ENCODE assay signal across 1 cellular context in the genomic region with DNA sequence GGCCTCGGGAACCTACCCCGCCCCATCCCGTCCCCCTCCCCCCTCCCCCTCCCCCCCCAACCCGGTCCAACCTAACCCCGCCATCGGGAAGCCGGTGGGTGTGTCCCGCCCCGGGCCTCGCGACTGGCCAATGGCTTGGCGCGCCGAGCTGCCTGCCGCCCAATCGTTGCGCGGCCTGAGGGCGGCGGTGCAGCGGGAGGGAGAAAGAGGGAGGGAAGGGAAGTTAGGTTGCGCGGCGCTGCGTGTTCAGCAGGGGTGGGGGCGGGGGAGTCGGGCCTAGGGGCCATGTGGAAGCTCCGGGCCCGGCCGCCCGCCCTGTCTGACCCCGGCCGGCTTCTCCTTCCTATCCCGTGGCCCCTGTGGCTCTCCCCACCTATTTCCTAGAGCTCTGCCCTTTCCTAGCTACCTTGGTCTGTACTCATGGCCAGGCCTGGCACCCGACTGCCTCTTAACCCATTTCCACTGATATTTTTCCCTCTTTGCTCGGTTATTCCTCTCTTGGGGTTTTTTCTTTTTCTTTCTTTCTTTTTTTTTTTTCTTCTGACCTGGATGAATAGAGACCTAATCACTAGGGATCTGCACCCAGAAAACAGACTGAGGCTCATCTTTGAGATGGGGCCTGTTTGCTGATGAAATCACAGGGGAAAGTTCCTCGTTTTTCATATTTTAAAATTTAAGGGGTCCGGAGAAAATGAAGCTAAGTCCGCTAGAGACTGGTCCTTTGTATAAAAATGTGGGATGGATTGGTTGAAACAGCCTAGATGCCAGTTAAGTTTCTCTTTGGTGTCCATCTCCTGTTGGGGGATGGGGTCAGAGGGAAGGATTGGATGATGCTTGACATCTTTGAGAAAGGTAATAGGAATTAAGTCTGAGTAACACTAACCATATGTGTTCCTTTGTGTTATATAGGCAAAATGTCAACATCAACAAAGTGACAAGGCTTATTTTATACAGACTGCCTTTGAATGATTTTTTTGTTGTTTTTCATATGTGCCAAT.
A peak's percentile ranks its signal among the peaks of the same experiment; 100 is the strongest.
TF ChIP-seq lines count a peak whose summit lies in the region.

No MANE protein-coding gene starts in this region.

TF ChIP-seq in HepG2, 621 proteins besides CTCF, POLR2A, EP300 and RAD21 (continued from another document and continues in another):
- TF ChIP-seq, protein P1, sequence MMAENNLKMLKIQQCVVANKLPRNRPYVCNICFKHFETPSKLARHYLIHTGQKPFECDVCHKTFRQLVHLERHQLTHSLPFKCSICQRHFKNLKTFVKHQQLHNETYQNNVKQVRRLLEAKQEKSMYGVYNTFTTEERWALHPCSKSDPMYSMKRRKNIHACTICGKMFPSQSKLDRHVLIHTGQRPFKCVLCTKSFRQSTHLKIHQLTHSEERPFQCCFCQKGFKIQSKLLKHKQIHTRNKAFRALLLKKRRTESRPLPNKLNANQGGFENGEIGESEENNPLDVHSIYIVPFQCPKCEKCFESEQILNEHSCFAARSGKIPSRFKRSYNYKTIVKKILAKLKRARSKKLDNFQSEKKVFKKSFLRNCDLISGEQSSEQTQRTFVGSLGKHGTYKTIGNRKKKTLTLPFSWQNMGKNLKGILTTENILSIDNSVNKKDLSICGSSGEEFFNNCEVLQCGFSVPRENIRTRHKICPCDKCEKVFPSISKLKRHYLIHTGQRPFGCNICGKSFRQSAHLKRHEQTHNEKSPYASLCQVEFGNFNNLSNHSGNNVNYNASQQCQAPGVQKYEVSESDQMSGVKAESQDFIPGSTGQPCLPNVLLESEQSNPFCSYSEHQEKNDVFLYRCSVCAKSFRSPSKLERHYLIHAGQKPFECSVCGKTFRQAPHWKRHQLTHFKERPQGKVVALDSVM (CRISPR knock-in tag; IDR thresholded peaks at IDR 0.05), result 0 out of 2 replicates have a peak, but pooled peaks have one; percentile 18
- TF ChIP-seq SOX13 (IDR thresholded peaks at IDR 0.05) (peak; percentile 82; the same call in 1 of the 2 replicates), SOX13 (CRISPR knock-in tag; conservative IDR thresholded peaks at IDR 0.05 in 1 of 2, IDR thresholded peaks at IDR 0.05 in 1 of 2) (peak in 1 of 2 experiments; percentile 37; a peak in 1 of 4 replicates), ZNF614 (CRISPR knock-in tag; IDR thresholded peaks at IDR 0.05; ENCODE audit: borderline replicate concordance) (peak; percentile 52; the same call in 1 of the 2 replicates), MIER3 (CRISPR knock-in tag; IDR thresholded peaks at IDR 0.05; ENCODE audit: borderline replicate concordance) (peak; percentile 74; the same call in 1 of the 2 replicates), KDM2A (CRISPR knock-in tag; IDR thresholded peaks at IDR 0.05; ENCODE audit: borderline replicate concordance, low read depth) (peak; percentile 75; the same call in 1 of the 2 replicates), YY1 (IDR thresholded peaks at IDR 0.05; ENCODE audit: insufficient read depth, insufficient replicate concordance, low read depth, low read length) (peak; percentile 81), HMG20A (CRISPR knock-in tag; IDR thresholded peaks at IDR 0.05; ENCODE audit: borderline replicate concordance) (no peak), TEAD3 (CRISPR knock-in tag; optimal IDR thresholded peaks at IDR 0.05; ENCODE audit: borderline replicate concordance) (peak; percentile 68), KDM5B (CRISPR knock-in tag; IDR thresholded peaks at IDR 0.05; ENCODE audit: borderline replicate concordance) (0 out of 2 replicates have a peak, but pooled peaks have one; percentile 26), KMT2B (CRISPR knock-in tag; IDR thresholded peaks at IDR 0.05) (no peak), PITX1 (CRISPR knock-in tag; IDR thresholded peaks at IDR 0.05) (peak; percentile 63; the same call in 1 of the 2 replicates), FOSL1 (CRISPR knock-in tag; IDR thresholded peaks at IDR 0.05; ENCODE audit: borderline replicate concordance) (no peak), HDAC1 (CRISPR knock-in tag; IDR thresholded peaks at IDR 0.05) (peak; percentile 64), KLF11 (CRISPR knock-in tag; IDR thresholded peaks at IDR 0.05) (peak; percentile 30; the same call in 1 of the 2 replicates), ZSCAN12 (CRISPR knock-in tag; IDR thresholded peaks at IDR 0.05) (0 out of 2 replicates have a peak, but pooled peaks have one; percentile 65), IRF2 (CRISPR knock-in tag; IDR thresholded peaks at IDR 0.05) (peak; percentile 66; the same call in 1 of the 2 replicates), CHD2 (IDR thresholded peaks at IDR 0.05; ENCODE audit: low read depth, low read length) (peak; percentile 73), ZNF329 (CRISPR knock-in tag; IDR thresholded peaks at IDR 0.05; ENCODE audit: low read depth) (no peak), ATF7-NPFF (CRISPR knock-in tag; IDR thresholded peaks at IDR 0.05; ENCODE audit: low read depth) (peak; percentile 82; the same call in 1 of the 2 replicates), ZNF34 (CRISPR knock-in tag; IDR thresholded peaks at IDR 0.05; ENCODE audit: borderline replicate concordance) (0 out of 2 replicates have a peak, but pooled peaks have one; percentile 10), SALL1 (CRISPR knock-in tag; IDR thresholded peaks at IDR 0.05) (0 out of 2 replicates have a peak, but pooled peaks have one; percentile 38), ZEB1 (IDR thresholded peaks at IDR 0.05; ENCODE audit: insufficient replicate concordance, low read depth) (no peak), ZNF713 (CRISPR knock-in tag; IDR thresholded peaks at IDR 0.05) (no peak), ZNF569 (CRISPR knock-in tag; IDR thresholded peaks at IDR 0.05; ENCODE audit: borderline replicate concordance) (no peak), PCBP2 (optimal IDR thresholded peaks at IDR 0.05; ENCODE audit: low read depth, low read length, poor library complexity, severe bottlenecking) (peak; percentile 37), HNRNPL (IDR thresholded peaks at IDR 0.05; ENCODE audit: low read depth, low read length) (no peak), ZNF264 (CRISPR knock-in tag; IDR thresholded peaks at IDR 0.05) (0 out of 2 replicates have a peak, but pooled peaks have one; percentile 42), ZZZ3 (CRISPR knock-in tag; IDR thresholded peaks at IDR 0.05; ENCODE audit: borderline replicate concordance) (peak; percentile 64; the same call in 1 of the 2 replicates), NFYB (CRISPR knock-in tag; IDR thresholded peaks at IDR 0.05) (peak; percentile 88)
- TF ChIP-seq, protein P2, sequence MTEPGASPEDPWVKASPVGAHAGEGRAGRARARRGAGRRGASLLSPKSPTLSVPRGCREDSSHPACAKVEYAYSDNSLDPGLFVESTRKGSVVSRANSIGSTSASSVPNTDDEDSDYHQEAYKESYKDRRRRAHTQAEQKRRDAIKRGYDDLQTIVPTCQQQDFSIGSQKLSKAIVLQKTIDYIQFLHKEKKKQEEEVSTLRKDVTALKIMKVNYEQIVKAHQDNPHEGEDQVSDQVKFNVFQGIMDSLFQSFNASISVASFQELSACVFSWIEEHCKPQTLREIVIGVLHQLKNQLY (CRISPR knock-in tag; IDR thresholded peaks at IDR 0.05), result peak; percentile 58; the same call in 1 of the 2 replicates
- TF ChIP-seq, protein P3, sequence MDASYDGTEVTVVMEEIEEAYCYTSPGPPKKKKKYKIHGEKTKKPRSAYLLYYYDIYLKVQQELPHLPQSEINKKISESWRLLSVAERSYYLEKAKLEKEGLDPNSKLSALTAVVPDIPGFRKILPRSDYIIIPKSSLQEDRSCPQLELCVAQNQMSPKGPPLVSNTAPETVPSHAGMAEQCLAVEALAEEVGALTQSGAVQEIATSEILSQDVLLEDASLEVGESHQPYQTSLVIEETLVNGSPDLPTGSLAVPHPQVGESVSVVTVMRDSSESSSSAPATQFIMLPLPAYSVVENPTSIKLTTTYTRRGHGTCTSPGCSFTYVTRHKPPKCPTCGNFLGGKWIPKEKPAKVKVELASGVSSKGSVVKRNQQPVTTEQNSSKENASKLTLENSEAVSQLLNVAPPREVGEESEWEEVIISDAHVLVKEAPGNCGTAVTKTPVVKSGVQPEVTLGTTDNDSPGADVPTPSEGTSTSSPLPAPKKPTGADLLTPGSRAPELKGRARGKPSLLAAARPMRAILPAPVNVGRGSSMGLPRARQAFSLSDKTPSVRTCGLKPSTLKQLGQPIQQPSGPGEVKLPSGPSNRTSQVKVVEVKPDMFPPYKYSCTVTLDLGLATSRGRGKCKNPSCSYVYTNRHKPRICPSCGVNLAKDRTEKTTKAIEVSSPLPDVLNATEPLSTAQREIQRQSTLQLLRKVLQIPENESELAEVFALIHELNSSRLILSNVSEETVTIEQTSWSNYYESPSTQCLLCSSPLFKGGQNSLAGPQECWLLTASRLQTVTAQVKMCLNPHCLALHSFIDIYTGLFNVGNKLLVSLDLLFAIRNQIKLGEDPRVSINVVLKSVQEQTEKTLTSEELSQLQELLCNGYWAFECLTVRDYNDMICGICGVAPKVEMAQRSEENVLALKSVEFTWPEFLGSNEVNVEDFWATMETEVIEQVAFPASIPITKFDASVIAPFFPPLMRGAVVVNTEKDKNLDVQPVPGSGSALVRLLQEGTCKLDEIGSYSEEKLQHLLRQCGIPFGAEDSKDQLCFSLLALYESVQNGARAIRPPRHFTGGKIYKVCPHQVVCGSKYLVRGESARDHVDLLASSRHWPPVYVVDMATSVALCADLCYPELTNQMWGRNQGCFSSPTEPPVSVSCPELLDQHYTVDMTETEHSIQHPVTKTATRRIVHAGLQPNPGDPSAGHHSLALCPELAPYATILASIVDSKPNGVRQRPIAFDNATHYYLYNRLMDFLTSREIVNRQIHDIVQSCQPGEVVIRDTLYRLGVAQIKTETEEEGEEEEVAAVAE (CRISPR knock-in tag; IDR thresholded peaks at IDR 0.05; ENCODE audit: borderline replicate concordance), result peak; percentile 87
- TF ChIP-seq, protein P4, sequence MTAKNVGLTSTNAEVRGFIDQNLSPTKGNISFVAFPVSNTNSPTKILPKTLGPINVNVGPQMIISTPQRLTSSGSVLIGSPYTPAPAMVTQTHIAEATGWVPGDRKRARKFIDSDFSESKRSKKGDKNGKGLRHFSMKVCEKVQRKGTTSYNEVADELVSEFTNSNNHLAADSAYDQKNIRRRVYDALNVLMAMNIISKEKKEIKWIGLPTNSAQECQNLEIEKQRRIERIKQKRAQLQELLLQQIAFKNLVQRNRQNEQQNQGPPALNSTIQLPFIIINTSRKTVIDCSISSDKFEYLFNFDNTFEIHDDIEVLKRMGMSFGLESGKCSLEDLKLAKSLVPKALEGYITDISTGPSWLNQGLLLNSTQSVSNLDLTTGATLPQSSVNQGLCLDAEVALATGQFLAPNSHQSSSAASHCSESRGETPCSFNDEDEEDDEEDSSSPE (CRISPR knock-in tag; IDR thresholded peaks at IDR 0.05), result peak; percentile 94
- TF ChIP-seq, protein P5, sequence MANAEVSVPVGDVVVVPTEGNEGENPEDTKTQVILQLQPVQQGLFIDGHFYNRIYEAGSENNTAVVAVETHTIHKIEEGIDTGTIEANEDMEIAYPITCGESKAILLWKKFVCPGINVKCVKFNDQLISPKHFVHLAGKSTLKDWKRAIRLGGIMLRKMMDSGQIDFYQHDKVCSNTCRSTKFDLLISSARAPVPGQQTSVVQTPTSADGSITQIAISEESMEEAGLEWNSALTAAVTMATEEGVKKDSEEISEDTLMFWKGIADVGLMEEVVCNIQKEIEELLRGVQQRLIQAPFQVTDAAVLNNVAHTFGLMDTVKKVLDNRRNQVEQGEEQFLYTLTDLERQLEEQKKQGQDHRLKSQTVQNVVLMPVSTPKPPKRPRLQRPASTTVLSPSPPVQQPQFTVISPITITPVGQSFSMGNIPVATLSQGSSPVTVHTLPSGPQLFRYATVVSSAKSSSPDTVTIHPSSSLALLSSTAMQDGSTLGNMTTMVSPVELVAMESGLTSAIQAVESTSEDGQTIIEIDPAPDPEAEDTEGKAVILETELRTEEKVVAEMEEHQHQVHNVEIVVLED (CRISPR knock-in tag; IDR thresholded peaks at IDR 0.05; ENCODE audit: borderline replicate concordance), result peak; percentile 71
- TF ChIP-seq, protein P6, sequence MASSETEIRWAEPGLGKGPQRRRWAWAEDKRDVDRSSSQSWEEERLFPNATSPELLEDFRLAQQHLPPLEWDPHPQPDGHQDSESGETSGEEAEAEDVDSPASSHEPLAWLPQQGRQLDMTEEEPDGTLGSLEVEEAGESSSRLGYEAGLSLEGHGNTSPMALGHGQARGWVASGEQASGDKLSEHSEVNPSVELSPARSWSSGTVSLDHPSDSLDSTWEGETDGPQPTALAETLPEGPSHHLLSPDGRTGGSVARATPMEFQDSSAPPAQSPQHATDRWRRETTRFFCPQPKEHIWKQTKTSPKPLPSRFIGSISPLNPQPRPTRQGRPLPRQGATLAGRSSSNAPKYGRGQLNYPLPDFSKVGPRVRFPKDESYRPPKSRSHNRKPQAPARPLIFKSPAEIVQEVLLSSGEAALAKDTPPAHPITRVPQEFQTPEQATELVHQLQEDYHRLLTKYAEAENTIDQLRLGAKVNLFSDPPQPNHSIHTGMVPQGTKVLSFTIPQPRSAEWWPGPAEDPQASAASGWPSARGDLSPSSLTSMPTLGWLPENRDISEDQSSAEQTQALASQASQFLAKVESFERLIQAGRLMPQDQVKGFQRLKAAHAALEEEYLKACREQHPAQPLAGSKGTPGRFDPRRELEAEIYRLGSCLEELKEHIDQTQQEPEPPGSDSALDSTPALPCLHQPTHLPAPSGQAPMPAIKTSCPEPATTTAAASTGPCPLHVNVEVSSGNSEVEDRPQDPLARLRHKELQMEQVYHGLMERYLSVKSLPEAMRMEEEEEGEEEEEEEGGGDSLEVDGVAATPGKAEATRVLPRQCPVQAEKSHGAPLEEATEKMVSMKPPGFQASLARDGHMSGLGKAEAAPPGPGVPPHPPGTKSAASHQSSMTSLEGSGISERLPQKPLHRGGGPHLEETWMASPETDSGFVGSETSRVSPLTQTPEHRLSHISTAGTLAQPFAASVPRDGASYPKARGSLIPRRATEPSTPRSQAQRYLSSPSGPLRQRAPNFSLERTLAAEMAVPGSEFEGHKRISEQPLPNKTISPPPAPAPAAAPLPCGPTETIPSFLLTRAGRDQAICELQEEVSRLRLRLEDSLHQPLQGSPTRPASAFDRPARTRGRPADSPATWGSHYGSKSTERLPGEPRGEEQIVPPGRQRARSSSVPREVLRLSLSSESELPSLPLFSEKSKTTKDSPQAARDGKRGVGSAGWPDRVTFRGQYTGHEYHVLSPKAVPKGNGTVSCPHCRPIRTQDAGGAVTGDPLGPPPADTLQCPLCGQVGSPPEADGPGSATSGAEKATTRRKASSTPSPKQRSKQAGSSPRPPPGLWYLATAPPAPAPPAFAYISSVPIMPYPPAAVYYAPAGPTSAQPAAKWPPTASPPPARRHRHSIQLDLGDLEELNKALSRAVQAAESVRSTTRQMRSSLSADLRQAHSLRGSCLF (CRISPR knock-in tag; IDR thresholded peaks at IDR 0.05; ENCODE audit: borderline replicate concordance), result no peak; the same call in 1 of the 2 replicates
- TF ChIP-seq, protein P7, sequence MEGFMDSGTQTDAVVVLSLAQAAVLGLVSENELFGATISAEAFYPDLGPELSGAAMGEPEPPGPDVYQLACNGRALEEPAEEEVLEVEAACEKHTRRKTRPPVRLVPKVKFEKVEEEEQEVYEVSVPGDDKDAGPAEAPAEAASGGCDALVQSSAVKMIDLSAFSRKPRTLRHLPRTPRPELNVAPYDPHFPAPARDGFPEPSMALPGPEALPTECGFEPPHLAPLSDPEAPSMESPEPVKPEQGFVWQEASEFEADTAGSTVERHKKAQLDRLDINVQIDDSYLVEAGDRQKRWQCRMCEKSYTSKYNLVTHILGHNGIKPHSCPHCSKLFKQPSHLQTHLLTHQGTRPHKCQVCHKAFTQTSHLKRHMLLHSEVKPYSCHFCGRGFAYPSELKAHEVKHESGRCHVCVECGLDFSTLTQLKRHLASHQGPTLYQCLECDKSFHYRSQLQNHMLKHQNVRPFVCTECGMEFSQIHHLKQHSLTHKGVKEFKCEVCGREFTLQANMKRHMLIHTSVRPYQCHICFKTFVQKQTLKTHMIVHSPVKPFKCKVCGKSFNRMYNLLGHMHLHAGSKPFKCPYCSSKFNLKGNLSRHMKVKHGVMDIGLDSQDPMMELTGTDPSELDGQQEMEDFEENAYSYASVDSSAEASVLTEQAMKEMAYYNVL (CRISPR knock-in tag; IDR thresholded peaks at IDR 0.05; ENCODE audit: borderline replicate concordance), result peak; percentile 69; the same call in 1 of the 2 replicates
- TF ChIP-seq, protein P8, sequence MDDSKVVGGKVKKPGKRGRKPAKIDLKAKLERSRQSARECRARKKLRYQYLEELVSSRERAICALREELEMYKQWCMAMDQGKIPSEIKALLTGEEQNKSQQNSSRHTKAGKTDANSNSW (CRISPR knock-in tag; IDR thresholded peaks at IDR 0.05; ENCODE audit: borderline replicate concordance), result 0 out of 2 replicates have a peak, but pooled peaks have one; percentile 28
